Comparison of ENCODE assay signal across 19 cellular contexts in the genomic region with DNA sequence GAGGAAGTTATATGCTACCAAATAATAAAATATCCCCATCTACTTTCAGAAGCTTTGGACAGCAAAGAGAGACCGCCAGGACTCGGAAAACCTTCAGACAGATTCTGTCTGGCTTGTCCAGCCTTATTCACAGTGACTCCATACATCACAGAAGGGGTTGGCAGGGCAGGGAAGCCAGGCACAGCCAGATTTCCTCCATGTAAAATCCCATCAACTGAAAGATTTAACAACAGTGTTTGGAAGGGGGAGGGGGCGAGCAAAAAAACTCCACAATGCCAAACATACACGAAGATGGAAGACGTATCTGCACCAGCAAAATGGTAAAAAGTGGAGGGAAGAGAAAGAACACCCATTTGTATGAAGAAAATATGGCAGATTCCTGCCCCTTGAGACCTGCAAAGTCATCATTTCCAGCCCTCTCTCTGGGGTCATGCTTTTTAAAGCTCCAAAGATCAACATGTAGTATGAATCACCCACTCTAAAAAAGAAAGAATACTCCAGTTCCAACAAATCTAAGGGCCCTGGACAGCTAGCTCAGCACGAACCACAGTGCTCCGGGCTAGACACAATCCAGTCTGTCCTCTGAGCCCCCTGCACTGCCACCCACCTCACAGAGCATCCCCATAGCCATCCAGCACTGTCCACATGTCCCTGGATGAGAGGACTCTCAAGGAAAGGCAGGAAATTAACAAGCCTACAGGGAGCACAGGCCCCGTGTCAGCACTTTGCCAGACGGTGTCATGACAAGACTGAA.
A peak's percentile ranks its signal among the peaks of the same experiment; 100 is the strongest.
DNase-seq lines count a peak whose midpoint lies in the region; ATAC-seq and TF ChIP-seq lines count a peak whose summit lies in the region.
"Had no signal": no experiment of that assay in that cellular context is flagged by ENCODE, and none has a peak within 500 bp of the region (broad histone marks: within the 10 kb centered on the region; RNA-seq: fewer than 3 reads in every experiment).

No MANE protein-coding gene starts in this region.

- H3K23ac ChIP-seq in trophoblast cell (ENCODE audit: low read length): no peak overlapping the region

- H3K9me3 ChIP-seq in upper lobe of right lung: no peaks in the 10 kb centered on the region
- peaks cover 2% of the 10 kb centered on the region for H3K9me3 ChIP-seq in trophoblast cell (ENCODE audit: insufficient read depth, low read depth, low read length)
- H3K9me3 ChIP-seq: Caco-2, pancreas had no signal

- H4K91ac ChIP-seq in trophoblast cell (ENCODE audit: low read depth, low read length): no peak overlapping the region

- H3K79me1 ChIP-seq in trophoblast cell (ENCODE audit: low read length): no peaks in the 10 kb centered on the region

- H3K4ac ChIP-seq in trophoblast cell (ENCODE audit: low read depth, low read length): no peak overlapping the region

- H3K36me3 ChIP-seq in upper lobe of right lung (no peaks in the 10 kb centered on the region), trophoblast cell (ENCODE audit: control insufficient read depth in 1 of 2, insufficient read depth in 2 of 2, low read length in 2 of 2) (no peaks in the 10 kb centered on the region)
- H3K36me3 ChIP-seq: pancreas, WERI-Rb-1 had no signal

- H4K12ac ChIP-seq in trophoblast cell (ENCODE audit: low read depth, low read length): no peak overlapping the region

- no peak overlapping the region for H3K18ac ChIP-seq in trophoblast cell (ENCODE audit: low read length)

- intact Hi-C loops in upper lobe of right lung (cut with DNase I): no loop called here

- H3K9ac ChIP-seq in trophoblast cell (ENCODE audit: low read length): no peak overlapping the region

- H2BK120ac ChIP-seq in trophoblast cell (ENCODE audit: insufficient read depth, low read length, poor library complexity): no peak overlapping the region

- H3K27ac ChIP-seq in coronary artery (peak overlapping the region in 1 of 2 donors; percentile 42), upper lobe of right lung (no peak overlapping the region), trophoblast cell (ENCODE audit: low read depth, low read length) (no peak overlapping the region)
- H3K27ac ChIP-seq: pancreas, RWPE1, WERI-Rb-1 had no signal

- H2BK12ac ChIP-seq in trophoblast cell (ENCODE audit: low read length): no peak overlapping the region

- no peaks in the 10 kb centered on the region for H3K79me2 ChIP-seq in trophoblast cell (ENCODE audit: control insufficient read depth, insufficient read depth, low read length, poor library complexity)

- TF ChIP-seq CTCF in coronary artery (IDR thresholded peaks at IDR 0.05) (no peak), upper lobe of right lung (IDR thresholded peaks at IDR 0.05) (no peak)

- no peak overlapping the region for H4K8ac ChIP-seq in trophoblast cell (ENCODE audit: low read depth, low read length)

- H3K4me2 ChIP-seq in trophoblast cell (ENCODE audit: low read length): no peak overlapping the region

- DNase-seq in activated effector memory CD4-positive, alpha-beta T cell treated with anti-CD3 and anti-CD28 coated beads, Interleukin-2, amount 50 U/mL, for 16 hours: peak; percentile 38
- DNase-seq in activated effector memory CD4-positive, alpha-beta T cell treated with Interleukin-2 at 50 U/mL for 16 hours: no peak
- peak; percentile 45 for DNase-seq in coronary artery (ENCODE audit: low spot score)
- peak; percentile 67 for DNase-seq in mesenteric fat pad (ENCODE audit: low spot score)
- DNase-seq in upper lobe of right lung: peak; percentile 16
- no peak for DNase-seq in trophoblast cell
- DNase-seq in NCI-H524 (lab: John Stamatoyannopoulos, UW): no peak
- DNase-seq: activated naive CD4-positive, alpha-beta T cell treated with Interleukin-2 at 50 U/mL for 16 hours; Caco-2; immature natural killer cell; Karpas-422; NCI-H146; NCI-H526; stimulated activated CD4-positive, alpha-beta T cell treated with anti-CD3 and anti-CD28 coated beads, Interleukin-15, amount 100 ng/mL, for 24 hours; T-cell; WERI-Rb-1 had no signal

- ATAC-seq in upper lobe of right lung (no peak), GM18907 (IDR thresholded peaks at IDR 0.05; ENCODE audit: unreplicated experiment) (no peak)
- ATAC-seq: T-cell had no signal

- H2AK5ac ChIP-seq in trophoblast cell (ENCODE audit: low read length): no peak overlapping the region

- no peak overlapping the region for H3K4me3 ChIP-seq in coronary artery
- H3K4me3 ChIP-seq in upper lobe of right lung: no peak overlapping the region
- no peak overlapping the region for H3K4me3 ChIP-seq in trophoblast cell (ENCODE audit: low read depth, low read length)
- H3K4me3 ChIP-seq: pancreas had no signal

- no peaks in the 10 kb centered on the region for H3K4me1 ChIP-seq in upper lobe of right lung
- no peaks in the 10 kb centered on the region for H3K4me1 ChIP-seq in trophoblast cell (ENCODE audit: control insufficient read depth in 1 of 2, insufficient read depth in 2 of 2, low read length in 2 of 2)
- H3K4me1 ChIP-seq: Caco-2, pancreas had no signal

- no peak overlapping the region for H2BK5ac ChIP-seq in trophoblast cell (ENCODE audit: low read depth, low read length, poor library complexity)

- H3K27me3 ChIP-seq in upper lobe of right lung (no peaks in the 10 kb centered on the region), trophoblast cell (ENCODE audit: insufficient read depth, low read length) (no peaks in the 10 kb centered on the region)
- H3K27me3 ChIP-seq: pancreas had no signal

- no peak overlapping the region for H2AFZ ChIP-seq in trophoblast cell (ENCODE audit: insufficient read depth, low read length, poor library complexity)

- WGBS in trophoblast cell (ENCODE audit: extremely low coverage, insufficient coverage, insufficient read length): no CpG with 5 or more reads among the region's 9 CpGs

- no peak overlapping the region for H3K14ac ChIP-seq in trophoblast cell (ENCODE audit: low read length)

Comparison
In these comparisons a context has a peak if more than half of its experiments do, and no peak if none do; other contexts are left out.
1. DNase-seq: peak in activated effector memory CD4-positive, alpha-beta T cell treated with anti-CD3 and anti-CD28 coated beads, Interleukin-2, amount 50 U/mL, for 16 hours (single experiment), coronary artery (single experiment), mesenteric fat pad (single experiment) and upper lobe of right lung (single experiment); none in activated effector memory CD4-positive, alpha-beta T cell treated with Interleukin-2 at 50 U/mL for 16 hours (single experiment), trophoblast cell (0 of 2) and NCI-H524 (0 of 2).